In genomic region chr6:55675936-55676335, GRCh38 we compare ENCODE assay signal across 6 cellular contexts.
"Had no signal": no experiment of that assay in that cellular context is flagged by ENCODE, and none has a peak within 500 bp of the region (broad histone marks: within the 10 kb centered on the region; RNA-seq: fewer than 3 reads in every experiment).

No MANE protein-coding gene starts in this region.

- H3K9ac ChIP-seq: GM23248, KMS-11 had no signal

- H3K9me3 ChIP-seq: HAP-1 had no signal

- H3K4me2 ChIP-seq: KMS-11 had no signal

- H3K36me3 ChIP-seq: HAP-1 had no signal

- H2AFZ ChIP-seq: GM23248 had no signal

- H3K4me3 ChIP-seq: GM23248, HAP-1 had no signal

- H3K27ac ChIP-seq: GM23248, KMS-11 had no signal

- DNase-seq: GM23248, GOT3, H7, KBM-7 had no signal
